ENCODE assay signal across 20 cellular contexts in genomic region chr7:8155836-8156235, GRCh38.
"Had no signal": no experiment of that assay in that cellular context is flagged by ENCODE, and none has a peak within 500 bp of the region (broad histone marks: within the 10 kb centered on the region; RNA-seq: fewer than 3 reads in every experiment).

No MANE protein-coding gene starts in this region.

- FAIRE-seq: kidney, TTC549 had no signal

- H3K4me1 ChIP-seq: sigmoid colon had no signal

- H3K9me3 Mint-ChIP-seq: activated T-cell treated with anti-CD3 and anti-CD28 coated beads, Interleukin-2, amount 50 U/mL, for 24 hours had no signal

- DNase-seq: activated CD4-positive, alpha-beta memory T cell treated with anti-CD3 and anti-CD28 coated beads, Interleukin-2, amount 10 ng/mL, durations not matched to agents 7 days and 5 days; activated CD4-positive, alpha-beta T cell treated with anti-CD3 and anti-CD28 coated beads for 4 hours; activated naive CD4-positive, alpha-beta T cell treated with anti-CD3 and anti-CD28 coated beads, Interleukin-2, amount 50 U/mL, for 16 hours; activated T-cell treated with anti-CD3 and anti-CD28 coated beads, Interleukin-2, amount 50 U/mL, for 24 hours; effector CD4-positive, alpha-beta T cell; foreskin fibroblast; hippocampal formation; kidney; left ventricle myocardium superior; mucosa of descending colon; naive thymus-derived CD4-positive, alpha-beta T cell; ovary; sigmoid colon; stimulated activated CD4-positive, alpha-beta T cell treated with anti-CD3 and anti-CD28 coated beads, Interleukin-2, amount 100 ng/mL, for 24 hours had no signal

- H3K36me3 ChIP-seq: cardiac muscle cell, ovary, sigmoid colon, thoracic aorta had no signal

- ATAC-seq: left ventricle myocardium superior; mucosa of descending colon; naive thymus-derived CD4-positive, alpha-beta T cell; WTC11 had no signal

- H3K4me3 Mint-ChIP-seq: activated CD4-positive, alpha-beta memory T cell treated with anti-CD3 and anti-CD28 coated beads, Interleukin-2, amount 10 ng/mL, durations not matched to agents 7 days and 5 days; activated T-cell treated with anti-CD3 and anti-CD28 coated beads, Interleukin-2, amount 50 U/mL, for 24 hours; memory B cell; naive thymus-derived CD4-positive, alpha-beta T cell; WTC11 had no signal

- H3K27me3 ChIP-seq: ovary, sigmoid colon had no signal

- H3K27me3 Mint-ChIP-seq: activated T-cell treated with anti-CD3 and anti-CD28 coated beads, Interleukin-2, amount 50 U/mL, for 24 hours; memory B cell had no signal

- H3K27ac Mint-ChIP-seq: activated CD4-positive, alpha-beta memory T cell treated with anti-CD3 and anti-CD28 coated beads, Interleukin-2, amount 10 ng/mL, durations not matched to agents 7 days and 5 days; activated T-cell treated with anti-CD3 and anti-CD28 coated beads, Interleukin-2, amount 50 U/mL, for 24 hours; memory B cell; naive thymus-derived CD4-positive, alpha-beta T cell; WTC11 had no signal

- H3K4me3 ChIP-seq: cardiac muscle cell, coronary artery, mucosa of descending colon, ovary, sigmoid colon, thoracic aorta had no signal

- H3K9me3 ChIP-seq: mucosa of descending colon, ovary, sigmoid colon, thoracic aorta had no signal

- H3K36me3 Mint-ChIP-seq: memory B cell had no signal
